ENCODE assay signal across 9 cellular contexts in the genomic region with DNA sequence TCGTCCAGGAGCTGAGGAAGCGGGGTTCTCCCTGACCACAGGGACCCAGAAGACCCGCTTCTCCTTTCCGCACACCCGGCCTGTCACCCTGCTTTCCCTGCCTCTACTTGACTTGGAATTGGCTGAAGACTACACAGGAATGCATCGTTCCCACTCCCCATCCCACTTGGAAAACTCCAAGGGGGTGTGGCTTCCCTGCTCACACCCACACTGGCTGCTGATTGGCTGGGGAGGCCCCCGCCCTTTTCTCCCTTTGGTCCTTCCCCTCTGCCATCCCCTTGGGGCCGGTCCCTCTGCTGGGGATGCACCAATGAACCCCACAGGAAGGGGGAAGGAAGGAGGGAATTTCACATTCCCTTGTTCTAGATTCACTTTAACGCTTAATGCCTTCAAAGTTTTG. TPM values are rescaled to one million over a fixed set of nuclear protein-coding genes. Genes with fewer than 3 reads are reported as not detected.
A peak's percentile ranks its signal among the peaks of the same experiment; 100 is the strongest.
DNase-seq lines count a peak whose midpoint lies in the region; ATAC-seq and TF ChIP-seq lines count a peak whose summit lies in the region.
"Had no signal": no experiment of that assay in that cellular context is flagged by ENCODE, and none has a peak within 500 bp of the region (broad histone marks: within the 10 kb centered on the region; RNA-seq: fewer than 3 reads in every experiment).

No MANE protein-coding gene starts in this region.

- H3K27ac Mint-ChIP-seq in Calu3 (ENCODE audit: unreplicated experiment): peak overlapping the region; percentile 49

- H3K9me3 Mint-ChIP-seq in Calu3 (ENCODE audit: low read depth, unreplicated experiment): no peaks in the 10 kb centered on the region
- H3K9me3 Mint-ChIP-seq: central memory CD8-positive, alpha-beta T cell had no signal

- TSS peak; percentile 18 for BruUV-seq in Calu3 (replicated peaks; lab: Mats Ljungman, UMichigan)

- no peak overlapping the region for H3K4me3 Mint-ChIP-seq in Calu3 (ENCODE audit: low read depth, unreplicated experiment)
- H3K4me3 Mint-ChIP-seq: central memory CD8-positive, alpha-beta T cell had no signal

- ATAC-seq in left colon (peak; percentile 51), GM19452 (IDR thresholded peaks at IDR 0.05; ENCODE audit: unreplicated experiment) (no peak)

- H3K36me3 ChIP-seq in brain microvascular endothelial cell (replicated peaks): peaks cover 69% of the 10 kb centered on the region

- no peaks in the 10 kb centered on the region for H3K27me3 Mint-ChIP-seq in Calu3 (ENCODE audit: unreplicated experiment)
- H3K27me3 Mint-ChIP-seq: central memory CD8-positive, alpha-beta T cell had no signal

- H3K36me3 Mint-ChIP-seq in Calu3 (ENCODE audit: insufficient read depth, unreplicated experiment): peaks cover 89% of the 10 kb centered on the region

- in situ Hi-C loops in brain microvascular endothelial cell (cut with HindIII; ENCODE audit: low pct_ligation_motif_present, low sequenced_read_pairs): no loop called here

- peaks cover 24% of the 10 kb centered on the region for H3K4me1 Mint-ChIP-seq in Calu3 (ENCODE audit: low read depth, unreplicated experiment)

- intact Hi-C loops in Calu3 (cut with micrococcal nuclease; ENCODE audit: unreplicated experiment): no loop called here
- intact Hi-C loops in left colon (cut with DNase I, micrococcal nuclease): loop anchor here in 1 of 2 donors (10.0 kb wide), 1 partner anchor 49 kb away; no protein-coding TSS in a partner anchor

- no peak for TF ChIP-seq POLR2A in NB4 (IDR thresholded peaks at IDR 0.05; ENCODE audit: extremely low read depth, insufficient read length)

- H3K4me3 ChIP-seq in NB4 (ENCODE audit: low read depth, low read length) (no peak overlapping the region), brain microvascular endothelial cell (ENCODE audit: low read depth, low read length) (no peak overlapping the region), coronary artery (no peak overlapping the region)

- TF ChIP-seq CTCF in Calu3 (IDR thresholded peaks at IDR 0.05; ENCODE audit: unreplicated experiment) (no peak), NB4 (IDR thresholded peaks at IDR 0.05; ENCODE audit: low read depth, low read length) (no peak), brain microvascular endothelial cell (IDR thresholded peaks at IDR 0.05; ENCODE audit: low read depth, low read length, missing control alignments) (no peak), coronary artery (IDR thresholded peaks at IDR 0.05) (no peak)

- CTCF ChIA-PET in Calu3 (lab: Charles Lee): interaction anchor here (1.4 kb wide), 1 partner anchor 51 kb away, joined by 4 read pairs; no protein-coding TSS in a partner anchor

- H3K27me3 ChIP-seq in brain microvascular endothelial cell (replicated peaks): no peaks in the 10 kb centered on the region

- DNase-seq in Calu3: peak; percentile 70
- DNase-seq in NB4 (ENCODE audit: low read depth): peak; percentile 21
- peak; percentile 53 for DNase-seq in brain microvascular endothelial cell
- peak; percentile 57 to 79 for DNase-seq in left colon
- DNase-seq in SIG-M5 treated with dmso at 0.1 percent for 504 hours (lab: John Stamatoyannopoulos, UW; ENCODE audit: unreplicated experiment): no peak
- no peak for DNase-seq in activated effector memory CD4-positive, alpha-beta T cell treated with anti-CD3 and anti-CD28 coated beads, Interleukin-2, amount 50 U/mL, for 16 hours
- no peak for DNase-seq in coronary artery (ENCODE audit: low spot score)

- H3K27ac ChIP-seq in brain microvascular endothelial cell (no peak overlapping the region), coronary artery (no peak overlapping the region)

RNA-seq across cellular contexts. Expression of a gene that starts 18.9 kb away (rescaled TPM):
- 194 and 219 TPM in 2 replicates for total RNA-seq in Calu3 (2022)
- total RNA-seq in left colon: 100 to 1,000 TPM; 218 to 260 TPM

RNA-seq across cellular contexts. Expression of a gene that starts 27.9 kb away (rescaled TPM):
- 5.0 and 6.8 TPM in 2 replicates for total RNA-seq in Calu3 (2022)
- 1 to 10 TPM in 1 of 2 donors, under 1 TPM in 1; 0.37 to 1.6 TPM for total RNA-seq in left colon

RNA-seq across cellular contexts. Expression of a gene that starts 29.3 kb away (rescaled TPM):
- total RNA-seq in Calu3 (2022): 5.7 and 7.2 TPM in 2 replicates
- 1 to 10 TPM; 3.4 to 6.1 TPM for total RNA-seq in left colon

RNA-seq across cellular contexts. Expression of a gene that starts 58.3 kb away (rescaled TPM):
- total RNA-seq in Calu3 (2022): 18.7 and 23.8 TPM in 2 replicates
- total RNA-seq in left colon: 10 to 100 TPM in 1 of 2 donors, 1 to 10 TPM in 1; 4.4 to 46.0 TPM

RNA-seq across cellular contexts. Expression of a gene that starts 58.5 kb away (rescaled TPM):
- total RNA-seq in Calu3 (2022): 14.2 and 17.1 TPM in 2 replicates
- 10 to 100 TPM; 12.9 to 14.0 TPM for total RNA-seq in left colon

Comparison
In these comparisons a context has a peak if more than half of its experiments do, and no peak if none do; other contexts are left out.
1. DNase-seq: peak in Calu3 (single experiment), NB4 (single experiment), brain microvascular endothelial cell (single experiment) and left colon (2 of 2); none in SIG-M5 treated with dmso at 0.1 percent for 504 hours (single experiment), activated effector memory CD4-positive, alpha-beta T cell treated with anti-CD3 and anti-CD28 coated beads, Interleukin-2, amount 50 U/mL, for 16 hours (single experiment) and coronary artery (single experiment).